ENCODE assay signal across 8 cellular contexts in genomic region chr16:11742041-11742535, GRCh38. TPM values are rescaled to one million over a fixed set of nuclear protein-coding genes. Genes with fewer than 3 reads are reported as not detected.
DNase-seq lines count a peak whose midpoint lies in the region; ATAC-seq and TF ChIP-seq lines count a peak whose summit lies in the region.

No MANE protein-coding gene starts in this region.

- 0 to 1% (median 0%) methylated on average over 36 to 40 of the region's 40 CpGs for WGBS in adipose tissue, 3 donors

- intact Hi-C loops in Panc1 (cut with micrococcal nuclease; ENCODE audit: unreplicated experiment): no loop called here

- H3K27me3 ChIP-seq in Panc1 (ENCODE audit: control insufficient read depth, insufficient read depth, low read length) (no peaks in the 10 kb centered on the region), iPS-15b (ENCODE audit: control insufficient read depth, insufficient read depth, low read length) (no peaks in the 10 kb centered on the region)

- H3K4me1 ChIP-seq in Panc1 (ENCODE audit: control insufficient read depth, insufficient read depth, low read length): peaks cover 18% of the 10 kb centered on the region
- H3K4me1 ChIP-seq in iPS-15b (ENCODE audit: control insufficient read depth, insufficient read depth, low read length): peaks cover 3% of the 10 kb centered on the region

- peaks cover 5% of the 10 kb centered on the region; the same call in 1 of the 2 replicates for H3K36me3 ChIP-seq in Panc1 (ENCODE audit: control insufficient read depth, insufficient read depth, low read length)
- H3K36me3 ChIP-seq in iPS-15b (ENCODE audit: control insufficient read depth, insufficient read depth, low read length): no peaks in the 10 kb centered on the region

- peak; percentile 7 for DNase-seq in NCI-H1436 (lab: John Stamatoyannopoulos, UW)
- DNase-seq in NCI-H1436 treated with DMSO at 0.1 percent for 48 hours (lab: John Stamatoyannopoulos, UW): no peak
- no peak for DNase-seq in Panc1 (ENCODE audit: low read depth, low spot score)
- peak; percentile 68 for DNase-seq in stimulated activated CD4-positive, alpha-beta T cell treated with anti-CD3 and anti-CD28 coated beads, Interleukin-15, amount 100 ng/mL, for 24 hours

- TF ChIP-seq CTCF in Panc1 (IDR thresholded peaks at IDR 0.05): no peak

- H3K9me3 ChIP-seq in Panc1 (ENCODE audit: control insufficient read depth, insufficient read depth, low read depth, low read length) (no peaks in the 10 kb centered on the region), iPS-15b (ENCODE audit: control insufficient read depth, insufficient read depth, low read length) (no peaks in the 10 kb centered on the region)

- POLR2A ChIA-PET in Panc1 (lab: Charles Lee): no interaction called here

- no TSS peak for BruUV-seq in Panc1 (replicated peaks; lab: Mats Ljungman, UMichigan)

- CTCF ChIA-PET in Panc1 (lab: Charles Lee): no interaction called here

- peak; percentile 17 for ATAC-seq in HG02884 (IDR thresholded peaks at IDR 0.05; ENCODE audit: unreplicated experiment)
- ATAC-seq in Panc1: peak; percentile 45
- no peak for ATAC-seq in GM18519 (IDR thresholded peaks at IDR 0.05; ENCODE audit: low FRiP score, unreplicated experiment)

- peak overlapping the region; percentile 73 for H3K9ac ChIP-seq in iPS-15b (ENCODE audit: low read depth, low read length)

- in situ Hi-C loops in Panc1 (cut with HindIII; ENCODE audit: low pct_unique_long_range_greater_than_20kb, low sequenced_read_pairs): no loop called here

- peak overlapping the region; percentile 68 for H3K27ac ChIP-seq in Panc1 (ENCODE audit: low read length)
- peak overlapping the region; percentile 89 for H3K27ac ChIP-seq in adipose tissue (ENCODE audit: low read depth, low read length)

- H3K4me3 ChIP-seq in Panc1 (ENCODE audit: low read depth in 2 of 2, low read length in 2 of 2): peak overlapping the region; percentile 73 to 78
- H3K4me3 ChIP-seq in iPS-15b (ENCODE audit: low read depth, low read length): peak overlapping the region; percentile 63

RNA-seq across cellular contexts. Expression of gene TXNDC11, which starts 0.6 kb away (rescaled TPM):
- 30.5 TPM for total RNA-seq in Panc1 (2021; ENCODE audit: unreplicated experiment)
- polyA plus RNA-seq in Panc1 (2012; ENCODE audit: insufficient read length): 24.2 TPM
- 10 to 100 TPM; 29.7 to 47.3 (median 35.5) TPM for polyA plus RNA-seq in adipose tissue

RNA-seq across cellular contexts. Expression of gene ZC3H7A, which starts 55.0 kb away (rescaled TPM):
- 52.3 TPM for total RNA-seq in Panc1 (2021; ENCODE audit: unreplicated experiment)
- 21.3 TPM for polyA plus RNA-seq in Panc1 (2012; ENCODE audit: insufficient read length)
- 10 to 100 TPM; 20.9 to 37.1 (median 23.4) TPM for polyA plus RNA-seq in adipose tissue

Comparison
In these comparisons a context has a peak if more than half of its experiments do, and no peak if none do; other contexts are left out.
1. DNase-seq: peak in NCI-H1436 (single experiment) and stimulated activated CD4-positive, alpha-beta T cell treated with anti-CD3 and anti-CD28 coated beads, Interleukin-15, amount 100 ng/mL, for 24 hours (single experiment); none in NCI-H1436 treated with DMSO at 0.1 percent for 48 hours (single experiment) and Panc1 (single experiment).